ENCODE assay signal across 8 cellular contexts in genomic region chr7:27174077-27175004, GRCh38. TPM values are rescaled to one million over a fixed set of nuclear protein-coding genes. Genes with fewer than 3 reads are reported as not detected.
DNase-seq lines count a peak whose midpoint lies in the region; ATAC-seq, FAIRE-seq and TF ChIP-seq lines count a peak whose summit lies in the region.

Gene HOXA10, minus strand, starts transcription at chr7:27174320. Its CDS starts 14 bp downstream, at chr7:27174306.

- intact Hi-C loops in stomach (cut with DNase I; ENCODE audit: low total_unique reads): loop anchor here (10.0 kb wide), 1 partner anchor 1300 kb away; no protein-coding TSS in a partner anchor

- DNase-seq in A549 (ENCODE audit: low read depth in 1 of 2, low spot score in 1 of 2) (no peak), GM23338 (ENCODE audit: low spot score) (peak; percentile 41), keratinocyte (ENCODE audit: low read depth, low spot score) (no peak), stomach (peak; percentile 22), medulla oblongata (ENCODE audit: extremely low spot score) (no peak), 8988T (no peak)
- no peak for DNase-seq in activated CD4-positive, alpha-beta T cell treated with anti-CD3 and anti-CD28 coated beads, Interleukin-2, amount 10 ng/mL, durations not matched to agents 7 days and 5 days

- ATAC-seq in A549: no peak
- ATAC-seq in GM23338: no peak; the same call in 2 of the 3 replicates
- no peak for ATAC-seq in HG02759 (IDR thresholded peaks at IDR 0.05; ENCODE audit: unreplicated experiment)

- TF ChIP-seq RAD21 in A549 (conservative IDR thresholded peaks at IDR 0.05 in 1 of 2, IDR thresholded peaks at IDR 0.05 in 1 of 2): no peak

- peaks cover 11% of the 10 kb centered on the region; the same call in 2 of the 3 replicates for H3K9me3 Mint-ChIP-seq in GM23338
- no peaks in the 10 kb centered on the region for H3K9me3 Mint-ChIP-seq in activated CD4-positive, alpha-beta T cell treated with anti-CD3 and anti-CD28 coated beads, Interleukin-2, amount 10 ng/mL, durations not matched to agents 7 days and 5 days

- peaks cover 14% of the 10 kb centered on the region for H3K4me1 Mint-ChIP-seq in GM23338
- H3K4me1 Mint-ChIP-seq in activated CD4-positive, alpha-beta T cell treated with anti-CD3 and anti-CD28 coated beads, Interleukin-2, amount 10 ng/mL, durations not matched to agents 7 days and 5 days: peaks cover 7% of the 10 kb centered on the region

- peak within 1 kb of the TSS; percentile 83 for H3K9ac ChIP-seq in keratinocyte (ENCODE audit: control insufficient read depth, extremely low read depth, insufficient read depth, low read length)

- CTCF ChIA-PET in A549 (lab: Yijun Ruan, JAX): interaction anchor here (1.6 to 6.1 kb wide), 2 partner anchors 12 kb away, joined by 3 to 47 read pairs; no protein-coding TSS in a partner anchor
- CTCF ChIA-PET in activated CD4-positive, alpha-beta T cell treated with anti-CD3 and anti-CD28 coated beads, Interleukin-2, amount 10 ng/mL, durations not matched to agents 7 days and 5 days (lab: Charles Lee): interaction anchor here (0.6 to 1.2 kb wide), 4 partner anchors 10 to 36 kb away, joined by 3 read pairs; partner anchors contain the start of gene HOXA11

- peak within 1 kb of the TSS; percentile 54 for H3K4me3 ChIP-seq in A549
- peak within 1 kb of the TSS; percentile 43 for H3K4me3 ChIP-seq in GM23338
- H3K4me3 ChIP-seq in keratinocyte (ENCODE audit: control insufficient read depth in 2 of 3, extremely low read depth in 1 of 3, insufficient read depth in 2 of 3, low read depth in 1 of 3, low read length in 3 of 3): peak within 1 kb of the TSS; percentile 78 to 94 (median 84)
- H3K4me3 ChIP-seq in stomach: peak within 1 kb of the TSS; percentile 38 to 54 (median 45)

- TF ChIP-seq POLR2A in A549 (IDR thresholded peaks at IDR 0.05; ENCODE audit: low read length) (no peak), stomach (IDR thresholded peaks at IDR 0.05) (no peak)

- H3K4me2 ChIP-seq in A549: peak within 1 kb of the TSS; percentile 74
- peak within 1 kb of the TSS; percentile 70 for H3K4me2 ChIP-seq in GM23338
- H3K4me2 ChIP-seq in keratinocyte (ENCODE audit: control insufficient read depth, extremely low read depth, insufficient read depth, low read depth, low read length): peak within 1 kb of the TSS; percentile 98

- 94% methylated on average over 58 of the region's 68 CpGs for WGBS in A549 (ENCODE audit: missing lambda C conversion rate)
- WGBS in stomach, 5 donors: 10 to 17% (median 11%) methylated on average over 51 to 68 of the region's 68 CpGs

- H2AFZ ChIP-seq in GM23338: no peak within 1 kb of the TSS
- H2AFZ ChIP-seq in keratinocyte (ENCODE audit: control insufficient read depth, low read length): peak within 1 kb of the TSS; percentile 67

- peak within 1 kb of the TSS; percentile 88 to 90 for H3K27ac ChIP-seq in A549
- no peak within 1 kb of the TSS for H3K27ac ChIP-seq in GM23338 (ENCODE audit: low read depth)
- H3K27ac ChIP-seq in keratinocyte (ENCODE audit: control insufficient read depth, insufficient read depth, low read length): peak within 1 kb of the TSS; percentile 54
- H3K27ac ChIP-seq in stomach: no peak within 1 kb of the TSS

- FAIRE-seq in A549 (lab: Jason Lieb, UNC) (no peak), keratinocyte (lab: Jason Lieb, UNC) (no peak)

- H3K27me3 Mint-ChIP-seq in GM23338 (ENCODE audit: insufficient read depth, low read depth, poor library complexity): peaks cover 95% of the 10 kb centered on the region
- peaks cover 67% of the 10 kb centered on the region for H3K27me3 Mint-ChIP-seq in activated CD4-positive, alpha-beta T cell treated with anti-CD3 and anti-CD28 coated beads, Interleukin-2, amount 10 ng/mL, durations not matched to agents 7 days and 5 days

- no peaks in the 10 kb centered on the region for H3K9me1 ChIP-seq in keratinocyte (ENCODE audit: control insufficient read depth, extremely low read depth, insufficient read depth, low read length)

- H3K27me3 ChIP-seq in GM23338 (ENCODE audit: insufficient read depth): peaks cover 100% of the 10 kb centered on the region
- peaks cover 6% of the 10 kb centered on the region for H3K27me3 ChIP-seq in keratinocyte (ENCODE audit: control insufficient read depth, extremely low read depth, insufficient read depth, low read length)
- H3K27me3 ChIP-seq in stomach: peaks cover 49 to 100% (median 98%) of the 10 kb centered on the region in 3 donors

- no peaks in the 10 kb centered on the region for H3K79me2 ChIP-seq in GM23338 (replicated peaks; ENCODE audit: insufficient read depth)
- peaks cover 35% of the 10 kb centered on the region for H3K79me2 ChIP-seq in keratinocyte (ENCODE audit: control insufficient read depth, insufficient read depth, low read length)

- no peaks in the 10 kb centered on the region; the same call in 2 of the 3 replicates for H3K36me3 Mint-ChIP-seq in GM23338 (ENCODE audit: low read depth)
- peaks cover 5% of the 10 kb centered on the region for H3K36me3 Mint-ChIP-seq in activated CD4-positive, alpha-beta T cell treated with anti-CD3 and anti-CD28 coated beads, Interleukin-2, amount 10 ng/mL, durations not matched to agents 7 days and 5 days (ENCODE audit: low read depth)

- dilution Hi-C loops in keratinocyte (cut with MboI; ENCODE audit: extremely low pct_ligation_motif_present, low sequenced_read_pairs): no loop called here

- H3K4me1 ChIP-seq in A549 (peaks cover 6% of the 10 kb centered on the region; the same call in 2 of the 3 replicates), GM23338 (ENCODE audit: insufficient read depth) (peaks cover 34% of the 10 kb centered on the region), keratinocyte (ENCODE audit: control insufficient read depth, extremely low read depth, insufficient read depth, low read length) (peaks cover 22% of the 10 kb centered on the region), stomach (peaks cover 27 to 45% (median 39%) of the 10 kb centered on the region in 4 donors)

- H4K20me1 ChIP-seq in GM23338 (replicated peaks; ENCODE audit: insufficient read depth) (peaks cover 52% of the 10 kb centered on the region), keratinocyte (ENCODE audit: control insufficient read depth, extremely low read depth, insufficient read depth, low read length) (no peaks in the 10 kb centered on the region)

- peaks cover 45% of the 10 kb centered on the region for H3F3A ChIP-seq in GM23338 (replicated peaks; ENCODE audit: low read depth)

- TF ChIP-seq CTCF in A549 (IDR thresholded peaks at IDR 0.05) (no peak), GM23338 (conservative IDR thresholded peaks at IDR 0.05; ENCODE audit: low read depth in 2 of 2) (no peak), keratinocyte (optimal IDR thresholded peaks at IDR 0.05 in 1 of 3, IDR thresholded peaks at IDR 0.05 in 1 of 3, conservative IDR thresholded peaks at IDR 0.05 in 1 of 3; ENCODE audit: extremely low read depth in 1 of 3, insufficient read depth in 2 of 3, low read length in 3 of 3) (no peak), stomach (IDR thresholded peaks at IDR 0.05) (no peak)

- TF ChIP-seq EP300 in A549 (IDR thresholded peaks at IDR 0.05) (no peak), stomach (IDR thresholded peaks at IDR 0.05) (no peak)

- peak within 1 kb of the TSS; percentile 38 for H3K4me3 Mint-ChIP-seq in GM23338
- peak within 1 kb of the TSS; percentile 19 for H3K4me3 Mint-ChIP-seq in activated CD4-positive, alpha-beta T cell treated with anti-CD3 and anti-CD28 coated beads, Interleukin-2, amount 10 ng/mL, durations not matched to agents 7 days and 5 days

- H3K9me3 ChIP-seq in A549 (no peaks in the 10 kb centered on the region), keratinocyte (ENCODE audit: control insufficient read depth, low read depth, low read length) (no peaks in the 10 kb centered on the region), stomach (peaks cover 0 to 17% (median 0%) of the 10 kb centered on the region in 4 donors)

- POLR2A ChIA-PET in A549 (lab: Yijun Ruan, JAX): interaction anchor here (0.6 kb wide), 1 partner anchor 747 kb away, joined by 3 read pairs; no protein-coding TSS in a partner anchor
- POLR2A ChIA-PET in activated CD4-positive, alpha-beta T cell treated with anti-CD3 and anti-CD28 coated beads, Interleukin-2, amount 10 ng/mL, durations not matched to agents 7 days and 5 days (lab: Charles Lee): no interaction called here

- H3K9me2 ChIP-seq in GM23338 (ENCODE audit: insufficient read depth): no peaks in the 10 kb centered on the region

- H3K36me3 ChIP-seq in GM23338 (ENCODE audit: insufficient read depth): no peaks in the 10 kb centered on the region
- peaks cover 0 to 4% of the 10 kb centered on the region in 2 experiments for H3K36me3 ChIP-seq in keratinocyte (ENCODE audit: control insufficient read depth in 2 of 2, extremely low read depth in 1 of 2, insufficient read depth in 2 of 2, low read length in 2 of 2)
- no peaks in the 10 kb centered on the region for H3K36me3 ChIP-seq in stomach

- H3K27ac Mint-ChIP-seq in GM23338: no peak within 1 kb of the TSS
- H3K27ac Mint-ChIP-seq in activated CD4-positive, alpha-beta T cell treated with anti-CD3 and anti-CD28 coated beads, Interleukin-2, amount 10 ng/mL, durations not matched to agents 7 days and 5 days: peak within 1 kb of the TSS; percentile 69

TF ChIP-seq in A549, 52 proteins besides CTCF, POLR2A, EP300 and RAD21 (continues in another document):
- no peak for TF ChIP-seq PHF8 (IDR thresholded peaks at IDR 0.05; ENCODE audit: borderline replicate concordance, low read depth)
- no peak for TF ChIP-seq HOXA7 (CRISPR knock-in tag; IDR thresholded peaks at IDR 0.05)

TF ChIP-seq in GM23338, 12 proteins besides CTCF, POLR2A, EP300 and RAD21 (continues in another document):
- no peak for TF ChIP-seq CREB1 (CRISPR knock-in tag; IDR thresholded peaks at IDR 0.05; ENCODE audit: low read depth)

RNA-seq across cellular contexts. Expression of gene HOXA10, which starts in this region (rescaled TPM):
- polyA plus RNA-seq in A549 (2011; rRNA removed): 5.7 and 7.7 TPM in 2 replicates
- polyA plus RNA-seq in A549 (2012; cell fraction: cytosol; rRNA removed): 4.5 and 5.1 TPM in 2 replicates
- 2.4 and 4.6 TPM in 2 replicates for polyA plus RNA-seq in A549 (2012; cell fraction: nucleus; rRNA removed)
- polyA plus RNA-seq in A549 (2017; fragmentation: RNase III; extraction: RNeasy Plus Mini Kit Qiagen cat#74134 plus additional on column Dnase treatment): 5.0 to 5.7 TPM (median 5.2 TPM) in 3 replicates
- 3.9 and 4.2 TPM in 2 replicates for polyA minus RNA-seq in A549 (2011; rRNA and poly(A)+ RNA removed)
- total RNA-seq in GM23338 (2014; rRNA removed; shearing (Covaris generic)): not detected in 2 replicates
- polyA plus RNA-seq in GM23338 (2016; fragmentation: Nextera tagmentation; extraction: Ambion mirVana): not detected in 2 replicates
- not detected for total RNA-seq in activated CD4-positive, alpha-beta T cell treated with anti-CD3 and anti-CD28 coated beads, Interleukin-2, amount 10 ng/mL, durations not matched to agents 7 days and 5 days
- 1.6 to 4.5 TPM (median 2.4 TPM) in 3 replicates for polyA plus RNA-seq in keratinocyte
- 0.40 TPM for polyA plus RNA-seq in keratinocyte (2011; ENCODE audit: low read depth)
- 2.0 and 2.2 TPM in 2 replicates for polyA plus RNA-seq in keratinocyte (2011; cell fraction: cytosol; rRNA removed)
- polyA plus RNA-seq in keratinocyte (2011; cell fraction: nucleus; rRNA removed): 2.0 and 2.1 TPM in 2 replicates
- 2.5 and 9.5 TPM in 2 replicates for polyA plus RNA-seq in keratinocyte (2012; ENCODE audit: low replicate concordance)
- polyA minus RNA-seq in keratinocyte: 1.9 to 5.1 TPM (median 3.0 TPM) in 3 replicates
- polyA minus RNA-seq in keratinocyte (2011; cell fraction: cytosol; rRNA and poly(A)+ RNA removed): not detected
- polyA minus RNA-seq in keratinocyte (2011; cell fraction: nucleus; rRNA and poly(A)+ RNA removed): 0.47 and 0.84 TPM in 2 replicates
- total RNA-seq in stomach: 100 to 1,000 TPM in 1 of 5 donors, under 1 TPM in 1, not detected in 3; 0.92 to 337 TPM
- under 1 TPM in 1 of 3 donors, not detected in 2; 0.18 TPM for polyA plus RNA-seq in stomach

Comparison
In these comparisons a context has a peak if more than half of its experiments do, and no peak if none do; other contexts are left out.
1. Peak in DNase-seq, H3K4me3 ChIP-seq and H3K4me2 ChIP-seq in GM23338; RNA of the gene not detected or under 1 TPM.
2. H3K27ac ChIP-seq: peak in A549 (2 of 2) and keratinocyte (single experiment); none in GM23338 (single experiment) and stomach (0 of 5).
3. Peak in every context shown above with its lines, with median percentiles within 50 percentile points of each other: H3K4me2 ChIP-seq and H3K4me3 ChIP-seq.